ENCODE assay signal across 8 cellular contexts in genomic region chr10:11782793-11783557, GRCh38. TPM values are rescaled to one million over a fixed set of nuclear protein-coding genes. Genes with fewer than 3 reads are reported as not detected.
DNase-seq lines count a peak whose midpoint lies in the region; ATAC-seq and TF ChIP-seq lines count a peak whose summit lies in the region.

No MANE protein-coding gene starts in this region.

- H3K9me3 ChIP-seq in body of pancreas (no peaks in the 10 kb centered on the region), transverse colon (no peaks in the 10 kb centered on the region)

- DNase-seq in SIG-M5 treated with dmso at 0.1 percent for 504 hours (lab: John Stamatoyannopoulos, UW; ENCODE audit: unreplicated experiment): peak; percentile 54
- no peak for DNase-seq in SIG-M5 (lab: John Stamatoyannopoulos, UW)
- peak; percentile 74 for DNase-seq in H7
- DNase-seq in NCI-H226: peak; percentile 51
- DNase-seq in body of pancreas: peak in 1 of 4 donors; percentile 33
- DNase-seq in kidney glomerular epithelial cell (lab: John Stamatoyannopoulos, UW): peak; percentile 72
- no peak for DNase-seq in transverse colon

- H3K4me1 ChIP-seq in body of pancreas: no peaks in the 10 kb centered on the region
- no peaks in the 10 kb centered on the region for H3K4me1 ChIP-seq in transverse colon

- in situ Hi-C loops in transverse colon (cut with MboI; ENCODE audit: low pct_ligation_motif_present in 1 of 4, low pct_unique_long_range_greater_than_20kb in 1 of 4, low sequenced_read_pairs in 3 of 4): loop anchor here in 2 of 4 donors (5.0 to 25.0 kb wide), 2 partner anchors 204 kb away; no protein-coding TSS in a partner anchor

- H3K4me3 ChIP-seq in H7 (ENCODE audit: insufficient read depth, low read depth, low read length) (no peak overlapping the region), body of pancreas (no peak overlapping the region), transverse colon (no peak overlapping the region)

- TF ChIP-seq POLR2A in body of pancreas (IDR thresholded peaks at IDR 0.05) (no peak), transverse colon (IDR thresholded peaks at IDR 0.05) (no peak)

- TF ChIP-seq CTCF in body of pancreas (IDR thresholded peaks at IDR 0.05) (peak; percentile 52 to 87 (median 77)), transverse colon (IDR thresholded peaks at IDR 0.05) (peak; percentile 63 to 75 (median 69))

- H3K27ac ChIP-seq in body of pancreas (no peak overlapping the region), transverse colon (no peak overlapping the region)

- peak; percentile 79 for ATAC-seq in body of pancreas
- ATAC-seq in GM21381 (IDR thresholded peaks at IDR 0.05; ENCODE audit: unreplicated experiment): no peak

- WGBS in body of pancreas, 2 donors: 41% methylated on average over 14 to 18 of the region's 18 CpGs
- WGBS in transverse colon (ENCODE audit: low coverage in 1 of 2), 2 donors: 41 to 69% methylated on average over 6 to 18 of the region's 18 CpGs

- no peaks in the 10 kb centered on the region for H3K36me3 ChIP-seq in H7 (replicated peaks; ENCODE audit: control insufficient read depth, insufficient read depth, low read length)
- no peaks in the 10 kb centered on the region for H3K36me3 ChIP-seq in body of pancreas (replicated peaks in 1 of 2; ENCODE audit: insufficient read depth in 1 of 2, low read depth in 2 of 2)
- H3K36me3 ChIP-seq in transverse colon: no peaks in the 10 kb centered on the region

- TF ChIP-seq EP300 in transverse colon (IDR thresholded peaks at IDR 0.05; ENCODE audit: low read depth): no peak

- H3K27me3 ChIP-seq in H7 (ENCODE audit: control insufficient read depth, insufficient read depth, low read length) (no peaks in the 10 kb centered on the region), body of pancreas (no peaks in the 10 kb centered on the region), transverse colon (no peaks in the 10 kb centered on the region)

- intact Hi-C loops in body of pancreas (cut with DNase I) (no loop called here), transverse colon (cut with DNase I; ENCODE audit: low total_unique reads) (no loop called here)

RNA-seq across cellular contexts. Expression of gene PROSER2, which starts 40.2 kb away (rescaled TPM):
- 15.0 and 16.4 TPM in 2 replicates for total RNA-seq in H7 (2014; rRNA removed; shearing (Covaris generic))
- total RNA-seq in body of pancreas: 10 to 100 TPM; 29.3 to 58.3 TPM
- total RNA-seq in transverse colon: 10 to 100 TPM in 1 of 4 donors, 1 to 10 TPM in 3; 4.2 to 29.2 (median 6.9) TPM

RNA-seq across cellular contexts. Expression of gene ECHDC3, which starts 40.8 kb away (rescaled TPM):
- 57.9 and 59.7 TPM in 2 replicates for total RNA-seq in H7 (2014; rRNA removed; shearing (Covaris generic))
- total RNA-seq in body of pancreas: 100 to 1,000 TPM in 1 of 2 donors, 10 to 100 TPM in 1; 24.1 to 153 TPM
- total RNA-seq in transverse colon: 1 to 10 TPM in 3 of 4 donors, under 1 TPM in 1; 0.75 to 5.7 (median 4.0) TPM

Comparison
In these comparisons a context has a peak if more than half of its experiments do, and no peak if none do; other contexts are left out.
1. DNase-seq: peak in SIG-M5 treated with dmso at 0.1 percent for 504 hours (single experiment), H7 (single experiment), NCI-H226 (single experiment) and kidney glomerular epithelial cell (single experiment); none in SIG-M5 (single experiment) and transverse colon (single experiment).